ENCODE assay signal across 7 cellular contexts in the genomic region with DNA sequence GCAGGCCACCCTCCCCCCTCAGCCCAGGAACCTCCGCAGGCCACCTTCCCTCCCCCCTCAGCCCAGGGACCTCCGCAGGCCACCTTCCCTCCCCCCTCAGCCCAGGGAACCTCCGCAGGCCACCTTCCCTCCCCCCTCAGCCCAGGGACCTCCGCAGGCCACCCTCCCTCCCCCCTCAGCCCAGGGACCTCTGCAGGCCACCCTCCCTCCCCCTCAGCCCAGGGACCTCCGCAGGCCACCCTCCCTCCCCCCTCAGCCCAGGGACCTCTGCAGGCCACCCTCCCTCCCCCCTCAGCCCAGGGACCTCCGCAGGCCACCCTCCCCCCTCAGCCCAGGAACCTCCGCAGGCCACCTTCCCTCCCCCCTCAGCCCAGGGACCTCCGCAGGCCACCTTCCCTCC. TPM values are rescaled to one million over a fixed set of nuclear protein-coding genes. Genes with fewer than 3 reads are reported as not detected.
"Had no signal": no experiment of that assay in that cellular context is flagged by ENCODE, and none has a peak within 500 bp of the region (broad histone marks: within the 10 kb centered on the region; RNA-seq: fewer than 3 reads in every experiment).

No MANE protein-coding gene starts in this region.

RNA-seq across cellular contexts. Expression of gene NEU4, which starts 2.8 kb away (rescaled TPM):
- total RNA-seq: M059J, PC-3, RPMI7951, SK-MEL-5 had no signal

RNA-seq across cellular contexts. Expression of gene GAL3ST2, which starts 29.6 kb away (rescaled TPM):
- total RNA-seq: M059J, PC-3, Right ventricle myocardium inferior, RPMI7951, SJCRH30, SK-MEL-5 had no signal

RNA-seq across cellular contexts. Expression of gene PDCD1, which starts 52.5 kb away (rescaled TPM):
- total RNA-seq: M059J, PC-3, RPMI7951, SK-MEL-5 had no signal
- polyA plus RNA-seq: SK-N-SH had no signal
